In the genomic region with DNA sequence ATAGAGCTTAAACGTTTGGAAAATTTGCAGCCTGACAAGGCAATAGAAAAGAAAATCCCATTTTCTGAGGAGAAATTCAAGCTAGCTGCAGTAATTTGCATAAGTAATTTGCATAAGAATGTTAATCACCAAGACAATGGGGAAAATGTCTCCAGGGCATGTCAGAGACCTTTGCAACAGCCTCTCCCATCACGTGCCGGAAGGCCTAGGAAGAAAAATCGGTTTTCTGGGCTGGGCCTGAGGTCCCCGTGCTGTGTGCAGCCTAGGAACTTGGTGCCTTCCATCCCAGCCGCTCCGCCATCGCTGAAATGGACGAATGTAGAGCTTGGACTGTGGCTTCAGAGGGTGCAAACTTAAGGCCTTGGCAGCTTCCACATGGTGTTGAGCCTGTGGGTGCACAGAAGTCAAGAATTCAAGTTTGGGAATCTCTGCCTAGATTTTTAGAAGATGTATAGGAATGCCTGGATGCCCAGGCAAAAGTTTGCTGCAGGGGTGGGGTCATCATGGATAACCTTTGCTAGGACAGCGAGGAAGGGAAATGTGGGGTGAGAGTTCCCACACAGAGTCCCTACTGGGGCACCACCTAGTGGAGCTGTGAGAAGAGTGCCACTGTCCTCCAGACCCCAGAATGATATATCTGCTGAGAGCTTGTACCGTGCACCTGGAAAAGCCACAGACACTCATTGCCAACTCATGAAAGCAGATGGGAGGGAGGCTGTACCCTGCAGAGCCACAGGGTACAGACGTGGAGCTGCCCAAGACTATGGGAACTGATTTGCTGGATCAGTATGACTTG, we compare ENCODE assay signal across 1 cellular context.
TF ChIP-seq lines count a peak whose summit lies in the region.

No MANE protein-coding gene starts in this region.

TF ChIP-seq in GM12891, 5 proteins besides CTCF, POLR2A, EP300 and RAD21 (continued from another document):
- TF ChIP-seq TAF1 (IDR thresholded peaks at IDR 0.05; ENCODE audit: low read depth, low read length) = no peak
- no peak for TF ChIP-seq POU2F2 (IDR thresholded peaks at IDR 0.05; ENCODE audit: low read depth, low read length)
TF ChIP-seq in GM12891: peak in this region for 0.
